10 cellular contexts compared by ENCODE assay signal in genomic region chr11:119335091-119335654, GRCh38. TPM values are rescaled to one million over a fixed set of nuclear protein-coding genes. Genes with fewer than 3 reads are reported as not detected.
DNase-seq lines count a peak whose midpoint lies in the region; ATAC-seq and TF ChIP-seq lines count a peak whose summit lies in the region.
"Had no signal": no experiment of that assay in that cellular context is flagged by ENCODE, and none has a peak within 500 bp of the region (broad histone marks: within the 10 kb centered on the region; RNA-seq: fewer than 3 reads in every experiment).

No MANE protein-coding gene starts in this region.

- peak overlapping the region; percentile 46 for H3K27ac ChIP-seq in ACC112 (ENCODE audit: low read depth, low read length)
- peak overlapping the region; percentile 79 for H3K27ac ChIP-seq in IMR-90 (ENCODE audit: insufficient read depth, low read length)
- no peak overlapping the region for H3K27ac ChIP-seq in colonic mucosa
- H3K27ac ChIP-seq in muscle layer of duodenum (ENCODE audit: low read length) = peak overlapping the region; percentile 76

- H3K79me2 ChIP-seq in ACC112 (ENCODE audit: control insufficient read depth, insufficient read depth, low read length, unreplicated experiment) = peaks cover 18% of the 10 kb centered on the region

- ATAC-seq in IMR-90 (ENCODE audit: low read depth) (no peak), HG02571 (IDR thresholded peaks at IDR 0.05; ENCODE audit: unreplicated experiment) (no peak), HG03135 (IDR thresholded peaks at IDR 0.05; ENCODE audit: unreplicated experiment) (no peak)

- H3K36me3 ChIP-seq in ACC112 (ENCODE audit: insufficient read depth, low read length) = no peaks in the 10 kb centered on the region
- peaks cover 2% of the 10 kb centered on the region; the same call in 1 of the 2 replicates for H3K36me3 ChIP-seq in IMR-90 (ENCODE audit: control insufficient read depth, insufficient read depth, low read length)
- H3K36me3 ChIP-seq in colonic mucosa = no peaks in the 10 kb centered on the region
- H3K36me3 ChIP-seq in muscle layer of duodenum (ENCODE audit: control insufficient read depth in 1 of 2, insufficient read depth in 2 of 2, low read length in 2 of 2) = no peaks in the 10 kb centered on the region

- H3K27me3 ChIP-seq in ACC112 (ENCODE audit: insufficient read depth, low read length) (no peaks in the 10 kb centered on the region; the same call in 1 of the 2 replicates), IMR-90 (ENCODE audit: control insufficient read depth, insufficient read depth, low read length) (no peaks in the 10 kb centered on the region), colonic mucosa (peaks cover 7% of the 10 kb centered on the region), muscle layer of duodenum (ENCODE audit: low read depth, low read length) (no peaks in the 10 kb centered on the region)

- H3K9ac ChIP-seq in IMR-90 (ENCODE audit: low read depth, low read length) (peak overlapping the region; percentile 90), colonic mucosa (ENCODE audit: low read depth in 2 of 2, low read length in 2 of 2) (peak overlapping the region; percentile 86 to 87)

- DNase-seq in IMR-90 (no peak), colonic mucosa (no peak), foreskin melanocyte (no peak), SKM-1 treated with dmso at 0.1 percent for 144 hours (lab: John Stamatoyannopoulos, UW; ENCODE audit: unreplicated experiment) (no peak)

- peak overlapping the region; percentile 94 for H2AK9ac ChIP-seq in IMR-90 (replicated peaks; ENCODE audit: low read depth, low read length, poor library complexity)

- POLR2A ChIA-PET in IMR-90 (lab: Charles Lee; ENCODE audit: unreplicated experiment) = no interaction called here

- in situ Hi-C loops in IMR-90 (cut with MboI; ENCODE audit: low sequenced_read_pairs) = no loop called here

- peak overlapping the region; percentile 66 for H2AFZ ChIP-seq in ACC112 (ENCODE audit: low read length, unreplicated experiment)
- H2AFZ ChIP-seq in IMR-90 (replicated peaks; ENCODE audit: low read length, poor library complexity) = no peak overlapping the region

- 72% methylated on average over 5 of the region's 15 CpGs; no CpG with 5 or more reads in 1 of the 2 experiments for WGBS in IMR-90 (ENCODE audit: extremely low coverage in 2 of 2, insufficient read length in 1 of 2), 2 experiments

- peaks cover 17 to 38% of the 10 kb centered on the region in 2 experiments; a peak in 3 of 4 replicates for H3K79me1 ChIP-seq in IMR-90 (ENCODE audit: low read depth in 1 of 2, low read length in 2 of 2)

- peak overlapping the region; percentile 83; the same call in 1 of the 2 replicates for H3K56ac ChIP-seq in IMR-90 (ENCODE audit: extremely low read depth, insufficient read depth, low read length)

- peak overlapping the region; percentile 78 for H3K4me2 ChIP-seq in IMR-90 (ENCODE audit: low read depth, low read length)

- intact Hi-C loops in IMR-90 (cut with micrococcal nuclease) = loop anchor here (5.0 kb wide), 1 partner anchor 188 kb away; the partner anchor contains the start of gene ABCG4
- intact Hi-C loops in colonic mucosa (cut with DNase I) = no loop called here

- peak overlapping the region; percentile 99 for H2AK5ac ChIP-seq in IMR-90 (ENCODE audit: low read depth, low read length)

- H3K18ac ChIP-seq in IMR-90 (ENCODE audit: low read depth, low read length) = no peak overlapping the region

- H3K9me3 ChIP-seq in IMR-90 (ENCODE audit: control insufficient read depth, insufficient read depth, low read length) (no peaks in the 10 kb centered on the region), colonic mucosa (no peaks in the 10 kb centered on the region), muscle layer of duodenum (ENCODE audit: control insufficient read depth in 1 of 2, low read length in 2 of 2) (no peaks in the 10 kb centered on the region)

- H4K5ac ChIP-seq in IMR-90 (ENCODE audit: low read depth, low read length) = no peak overlapping the region

- H2BK15ac ChIP-seq in IMR-90 (ENCODE audit: low read depth, low read length) = 0 out of 3 replicates have a peak overlapping the region, but pooled peaks have one; percentile 8

- peak overlapping the region; percentile 63 to 86 for H4K8ac ChIP-seq in IMR-90 (ENCODE audit: low read depth in 2 of 2, low read length in 2 of 2)

- H4K20me1 ChIP-seq in IMR-90 (ENCODE audit: insufficient read depth, low read length) = peaks cover 5% of the 10 kb centered on the region; the same call in 1 of the 2 replicates

- peaks cover 14% of the 10 kb centered on the region for H3K9me1 ChIP-seq in IMR-90 (ENCODE audit: insufficient read depth, low read length)

- H3K4me1 ChIP-seq in ACC112 (ENCODE audit: control insufficient read depth, insufficient read depth, low read length, unreplicated experiment) (peaks cover 33% of the 10 kb centered on the region), IMR-90 (ENCODE audit: control insufficient read depth, insufficient read depth, low read length) (peaks cover 23% of the 10 kb centered on the region), colonic mucosa (peaks cover 12% of the 10 kb centered on the region), muscle layer of duodenum (ENCODE audit: control insufficient read depth in 1 of 2, insufficient read depth in 2 of 2, low read length in 2 of 2) (peaks cover 12 to 53% of the 10 kb centered on the region in 2 donors)

- peak overlapping the region; percentile 95 for H3K14ac ChIP-seq in IMR-90 (replicated peaks; ENCODE audit: low read depth, low read length)

- H2BK120ac ChIP-seq in IMR-90 (ENCODE audit: low read depth, low read length) = peak overlapping the region; percentile 40; the same call in 1 of the 2 replicates

- no peak for TF ChIP-seq RAD21 in IMR-90 (IDR thresholded peaks at IDR 0.05; ENCODE audit: low read length)

- no TSS peak for BruUV-seq in IMR-90 (replicated peaks; lab: Mats Ljungman, UMichigan)

- dilution Hi-C loops in IMR-90 (cut with HindIII; ENCODE audit: low sequenced_read_pairs, unreplicated experiment) = no loop called here

- H2BK5ac ChIP-seq in IMR-90 (ENCODE audit: low read depth, low read length, poor library complexity, severe bottlenecking) = no peak overlapping the region

- peak overlapping the region; percentile 94 for H3K4ac ChIP-seq in IMR-90 (ENCODE audit: low read depth, low read length)

- peak overlapping the region; percentile 90 for H3K4me3 ChIP-seq in ACC112 (ENCODE audit: low read depth, low read length)
- H3K4me3 ChIP-seq in IMR-90 (ENCODE audit: insufficient read depth, low read depth, low read length) = peak overlapping the region; percentile 77
- H3K4me3 ChIP-seq in colonic mucosa = peak overlapping the region; percentile 99
- H3K4me3 ChIP-seq in muscle layer of duodenum (ENCODE audit: low read depth in 1 of 2, low read length in 2 of 2) = peak overlapping the region; percentile 81 to 86

- no peak for TF ChIP-seq POLR2A in IMR-90 (IDR thresholded peaks at IDR 0.05; ENCODE audit: low read depth, low read length)

- peak overlapping the region; percentile 60 for H3K23ac ChIP-seq in IMR-90 (ENCODE audit: low read depth, low read length)

- H2BK20ac ChIP-seq in IMR-90 (ENCODE audit: low read depth, low read length) = no peak overlapping the region

- peak overlapping the region; percentile 91 for H4K91ac ChIP-seq in IMR-90 (ENCODE audit: insufficient read depth, low read depth, low read length)

- CTCF ChIA-PET in IMR-90 (lab: Yijun Ruan, JAX) = interaction anchor here (1.1 kb wide), 1 partner anchor 240 kb away, joined by 3 read pairs; a partner anchor contains a TSS

- TF ChIP-seq CTCF in IMR-90 (conservative IDR thresholded peaks at IDR 0.05; ENCODE audit: low read depth, low read length) (no peak), colonic mucosa (IDR thresholded peaks at IDR 0.05) (no peak)

TF ChIP-seq in IMR-90, 13 proteins besides CTCF, POLR2A, EP300 and RAD21:
- TF ChIP-seq RFX5 (IDR thresholded peaks at IDR 0.05; ENCODE audit: low read depth, low read length) (no peak), BHLHE40 (IDR thresholded peaks at IDR 0.05; ENCODE audit: low read depth, low read length) (no peak), SMC3 (IDR thresholded peaks at IDR 0.05; ENCODE audit: low read depth, low read length) (no peak), NFE2L2 (IDR thresholded peaks at IDR 0.05; ENCODE audit: low read depth, low read length) (no peak), MXI1 (IDR thresholded peaks at IDR 0.05; ENCODE audit: borderline replicate concordance, low read depth, low read length) (no peak), USF2 (IDR thresholded peaks at IDR 0.05; ENCODE audit: low read depth, low read length) (no peak)

RNA-seq across cellular contexts. Expression of gene RNF26, which starts 0.8 kb away (rescaled TPM):
- total RNA-seq in IMR-90 (2012; rRNA removed) (3.4 and 3.6 TPM in 2 replicates), colonic mucosa (10 to 100 TPM; 22.9 to 46.6 TPM)
- polyA plus RNA-seq in IMR-90 (2012; rRNA removed) = 36.7 and 38.1 TPM in 2 replicates
- 34.0 and 44.0 TPM in 2 replicates for polyA plus RNA-seq in IMR-90 (2012; cell fraction: cytosol; rRNA removed)
- polyA plus RNA-seq in IMR-90 (2012; cell fraction: nucleus; rRNA removed; ENCODE audit: low replicate concordance) = 7.8 and 14.3 TPM in 2 replicates

RNA-seq across cellular contexts. Expression of gene C1QTNF5, which starts 5.5 kb away (rescaled TPM):
- 1.9 and 2.0 TPM in 2 replicates for total RNA-seq in IMR-90 (2012; rRNA removed)
- polyA plus RNA-seq in IMR-90 (2012; rRNA removed) = 5.4 and 5.8 TPM in 2 replicates
- 5.1 and 9.5 TPM in 2 replicates for polyA plus RNA-seq in IMR-90 (2012; cell fraction: cytosol; rRNA removed)
- polyA plus RNA-seq in IMR-90 (2012; cell fraction: nucleus; rRNA removed; ENCODE audit: low replicate concordance) = 5.6 and 7.4 TPM in 2 replicates
- 1 to 10 TPM; 5.3 to 8.7 TPM for total RNA-seq in colonic mucosa
- total RNA-seq: NCI-H460 had no signal

RNA-seq across cellular contexts. Expression of gene MFRP, which starts 11.3 kb away (rescaled TPM):
- total RNA-seq in IMR-90 (2012; rRNA removed) = not detected in 2 replicates
- not detected in 2 replicates for polyA plus RNA-seq in IMR-90 (2012; rRNA removed)
- 0.02 and 0.05 TPM in 2 replicates for polyA plus RNA-seq in IMR-90 (2012; cell fraction: cytosol; rRNA removed)
- not detected in 2 replicates for polyA plus RNA-seq in IMR-90 (2012; cell fraction: nucleus; rRNA removed; ENCODE audit: low replicate concordance)
- total RNA-seq in colonic mucosa = not detected
- total RNA-seq: NCI-H460, subcutaneous adipose tissue had no signal

RNA-seq across cellular contexts. Expression of gene MCAM, which starts 18.2 kb away (rescaled TPM):
- total RNA-seq in IMR-90 (2012; rRNA removed) (131 and 165 TPM in 2 replicates), colonic mucosa (10 to 100 TPM in 1 of 2 donors, 1 to 10 TPM in 1; 5.4 to 36.9 TPM)
- polyA plus RNA-seq in IMR-90 (2012; rRNA removed) = 79.4 and 95.1 TPM in 2 replicates
- polyA plus RNA-seq in IMR-90 (2012; cell fraction: cytosol; rRNA removed) = 197 and 220 TPM in 2 replicates
- polyA plus RNA-seq in IMR-90 (2012; cell fraction: nucleus; rRNA removed; ENCODE audit: low replicate concordance) = 58.2 and 150 TPM in 2 replicates

RNA-seq across cellular contexts. Expression of gene USP2, which starts 46.3 kb away (rescaled TPM):
- total RNA-seq in IMR-90 (2012; rRNA removed) = under 0.01 and 0.18 TPM in 2 replicates
- polyA plus RNA-seq in IMR-90 (2012; rRNA removed) = 0.63 and 0.79 TPM in 2 replicates
- 0.25 and 0.74 TPM in 2 replicates for polyA plus RNA-seq in IMR-90 (2012; cell fraction: cytosol; rRNA removed)
- 1.8 and 3.1 TPM in 2 replicates for polyA plus RNA-seq in IMR-90 (2012; cell fraction: nucleus; rRNA removed; ENCODE audit: low replicate concordance)
- 10 to 100 TPM in 1 of 2 donors, 1 to 10 TPM in 1; 7.9 to 11.6 TPM for total RNA-seq in colonic mucosa
